In the genomic region with DNA sequence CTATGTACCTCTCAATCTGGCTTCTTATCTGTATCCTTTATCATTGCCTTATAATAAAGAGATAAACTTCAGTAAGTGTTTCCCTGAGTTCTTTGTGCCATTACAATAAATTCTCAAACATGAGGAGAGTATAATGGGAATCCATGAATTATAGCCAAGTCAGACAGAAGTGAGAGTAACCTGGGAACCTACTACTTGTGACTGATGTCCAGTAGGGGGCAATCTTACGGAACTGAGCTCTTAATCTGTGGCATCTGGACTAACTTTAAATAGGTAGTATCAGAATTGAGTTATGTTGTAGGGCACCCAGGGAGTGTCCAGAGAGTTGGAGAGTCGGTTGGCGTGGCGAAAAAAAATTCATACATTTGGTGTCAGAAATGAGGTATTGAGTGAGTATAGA, we compare ENCODE assay signal across 1 cellular context.
TF ChIP-seq lines count a peak whose summit lies in the region.

No MANE protein-coding gene starts in this region.

TF ChIP-seq in H1, 55 proteins besides CTCF, POLR2A, EP300 and RAD21 (continued from another document):
- TF ChIP-seq, protein P1, sequence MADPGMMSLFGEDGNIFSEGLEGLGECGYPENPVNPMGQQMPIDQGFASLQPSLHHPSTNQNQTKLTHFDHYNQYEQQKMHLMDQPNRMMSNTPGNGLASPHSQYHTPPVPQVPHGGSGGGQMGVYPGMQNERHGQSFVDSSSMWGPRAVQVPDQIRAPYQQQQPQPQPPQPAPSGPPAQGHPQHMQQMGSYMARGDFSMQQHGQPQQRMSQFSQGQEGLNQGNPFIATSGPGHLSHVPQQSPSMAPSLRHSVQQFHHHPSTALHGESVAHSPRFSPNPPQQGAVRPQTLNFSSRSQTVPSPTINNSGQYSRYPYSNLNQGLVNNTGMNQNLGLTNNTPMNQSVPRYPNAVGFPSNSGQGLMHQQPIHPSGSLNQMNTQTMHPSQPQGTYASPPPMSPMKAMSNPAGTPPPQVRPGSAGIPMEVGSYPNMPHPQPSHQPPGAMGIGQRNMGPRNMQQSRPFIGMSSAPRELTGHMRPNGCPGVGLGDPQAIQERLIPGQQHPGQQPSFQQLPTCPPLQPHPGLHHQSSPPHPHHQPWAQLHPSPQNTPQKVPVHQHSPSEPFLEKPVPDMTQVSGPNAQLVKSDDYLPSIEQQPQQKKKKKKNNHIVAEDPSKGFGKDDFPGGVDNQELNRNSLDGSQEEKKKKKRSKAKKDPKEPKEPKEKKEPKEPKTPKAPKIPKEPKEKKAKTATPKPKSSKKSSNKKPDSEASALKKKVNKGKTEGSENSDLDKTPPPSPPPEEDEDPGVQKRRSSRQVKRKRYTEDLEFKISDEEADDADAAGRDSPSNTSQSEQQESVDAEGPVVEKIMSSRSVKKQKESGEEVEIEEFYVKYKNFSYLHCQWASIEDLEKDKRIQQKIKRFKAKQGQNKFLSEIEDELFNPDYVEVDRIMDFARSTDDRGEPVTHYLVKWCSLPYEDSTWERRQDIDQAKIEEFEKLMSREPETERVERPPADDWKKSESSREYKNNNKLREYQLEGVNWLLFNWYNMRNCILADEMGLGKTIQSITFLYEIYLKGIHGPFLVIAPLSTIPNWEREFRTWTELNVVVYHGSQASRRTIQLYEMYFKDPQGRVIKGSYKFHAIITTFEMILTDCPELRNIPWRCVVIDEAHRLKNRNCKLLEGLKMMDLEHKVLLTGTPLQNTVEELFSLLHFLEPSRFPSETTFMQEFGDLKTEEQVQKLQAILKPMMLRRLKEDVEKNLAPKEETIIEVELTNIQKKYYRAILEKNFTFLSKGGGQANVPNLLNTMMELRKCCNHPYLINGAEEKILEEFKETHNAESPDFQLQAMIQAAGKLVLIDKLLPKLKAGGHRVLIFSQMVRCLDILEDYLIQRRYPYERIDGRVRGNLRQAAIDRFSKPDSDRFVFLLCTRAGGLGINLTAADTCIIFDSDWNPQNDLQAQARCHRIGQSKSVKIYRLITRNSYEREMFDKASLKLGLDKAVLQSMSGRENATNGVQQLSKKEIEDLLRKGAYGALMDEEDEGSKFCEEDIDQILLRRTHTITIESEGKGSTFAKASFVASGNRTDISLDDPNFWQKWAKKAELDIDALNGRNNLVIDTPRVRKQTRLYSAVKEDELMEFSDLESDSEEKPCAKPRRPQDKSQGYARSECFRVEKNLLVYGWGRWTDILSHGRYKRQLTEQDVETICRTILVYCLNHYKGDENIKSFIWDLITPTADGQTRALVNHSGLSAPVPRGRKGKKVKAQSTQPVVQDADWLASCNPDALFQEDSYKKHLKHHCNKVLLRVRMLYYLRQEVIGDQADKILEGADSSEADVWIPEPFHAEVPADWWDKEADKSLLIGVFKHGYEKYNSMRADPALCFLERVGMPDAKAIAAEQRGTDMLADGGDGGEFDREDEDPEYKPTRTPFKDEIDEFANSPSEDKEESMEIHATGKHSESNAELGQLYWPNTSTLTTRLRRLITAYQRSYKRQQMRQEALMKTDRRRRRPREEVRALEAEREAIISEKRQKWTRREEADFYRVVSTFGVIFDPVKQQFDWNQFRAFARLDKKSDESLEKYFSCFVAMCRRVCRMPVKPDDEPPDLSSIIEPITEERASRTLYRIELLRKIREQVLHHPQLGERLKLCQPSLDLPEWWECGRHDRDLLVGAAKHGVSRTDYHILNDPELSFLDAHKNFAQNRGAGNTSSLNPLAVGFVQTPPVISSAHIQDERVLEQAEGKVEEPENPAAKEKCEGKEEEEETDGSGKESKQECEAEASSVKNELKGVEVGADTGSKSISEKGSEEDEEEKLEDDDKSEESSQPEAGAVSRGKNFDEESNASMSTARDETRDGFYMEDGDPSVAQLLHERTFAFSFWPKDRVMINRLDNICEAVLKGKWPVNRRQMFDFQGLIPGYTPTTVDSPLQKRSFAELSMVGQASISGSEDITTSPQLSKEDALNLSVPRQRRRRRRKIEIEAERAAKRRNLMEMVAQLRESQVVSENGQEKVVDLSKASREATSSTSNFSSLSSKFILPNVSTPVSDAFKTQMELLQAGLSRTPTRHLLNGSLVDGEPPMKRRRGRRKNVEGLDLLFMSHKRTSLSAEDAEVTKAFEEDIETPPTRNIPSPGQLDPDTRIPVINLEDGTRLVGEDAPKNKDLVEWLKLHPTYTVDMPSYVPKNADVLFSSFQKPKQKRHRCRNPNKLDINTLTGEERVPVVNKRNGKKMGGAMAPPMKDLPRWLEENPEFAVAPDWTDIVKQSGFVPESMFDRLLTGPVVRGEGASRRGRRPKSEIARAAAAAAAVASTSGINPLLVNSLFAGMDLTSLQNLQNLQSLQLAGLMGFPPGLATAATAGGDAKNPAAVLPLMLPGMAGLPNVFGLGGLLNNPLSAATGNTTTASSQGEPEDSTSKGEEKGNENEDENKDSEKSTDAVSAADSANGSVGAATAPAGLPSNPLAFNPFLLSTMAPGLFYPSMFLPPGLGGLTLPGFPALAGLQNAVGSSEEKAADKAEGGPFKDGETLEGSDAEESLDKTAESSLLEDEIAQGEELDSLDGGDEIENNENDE (IDR thresholded peaks at IDR 0.05; ENCODE audit: insufficient replicate concordance, low read length): no peak
- TF ChIP-seq JUN (IDR thresholded peaks at IDR 0.05; ENCODE audit: low read depth, low read length) (no peak), SIN3A (conservative IDR thresholded peaks at IDR 0.05 in 1 of 2, IDR thresholded peaks at IDR 0.05 in 1 of 2; ENCODE audit: low read depth in 1 of 2, low read length in 2 of 2) (no peak), TAF7 (optimal IDR thresholded peaks at IDR 0.05; ENCODE audit: borderline replicate concordance, low read depth, low read length) (no peak), TBP (IDR thresholded peaks at IDR 0.05; ENCODE audit: low read depth, low read length) (no peak), CTBP2 (IDR thresholded peaks at IDR 0.05; ENCODE audit: borderline replicate concordance, insufficient read depth, insufficient read length, low read length) (no peak)
